In genomic region chr7:31788445-31788844, GRCh38 we compare ENCODE assay signal across 18 cellular contexts.
DNase-seq lines count a peak whose midpoint lies in the region; ATAC-seq and TF ChIP-seq lines count a peak whose summit lies in the region.
"Had no signal": no experiment of that assay in that cellular context is flagged by ENCODE, and none has a peak within 500 bp of the region (broad histone marks: within the 10 kb centered on the region; RNA-seq: fewer than 3 reads in every experiment).

No MANE protein-coding gene starts in this region.

- no peak for TF ChIP-seq CTCF in mammary epithelial cell (conservative IDR thresholded peaks at IDR 0.05 in 1 of 2, IDR thresholded peaks at IDR 0.05 in 1 of 2; ENCODE audit: extremely low read depth in 1 of 2, insufficient read depth in 1 of 2, low read depth in 1 of 2, low read length in 2 of 2)
- no peak for TF ChIP-seq CTCF in MCF 10A (IDR thresholded peaks at IDR 0.05; ENCODE audit: unreplicated experiment)
- TF ChIP-seq CTCF in endodermal cell (conservative IDR thresholded peaks at IDR 0.05) = no peak

- POLR2A ChIA-PET in MCF 10A (lab: Yijun Ruan, JAX) = no interaction called here

- H3K4me1 ChIP-seq in mammary epithelial cell (ENCODE audit: insufficient read depth, low read length) = no peaks in the 10 kb centered on the region
- H3K4me1 ChIP-seq in endodermal cell (ENCODE audit: control insufficient read depth, insufficient read depth, low read length) = peaks cover 2% of the 10 kb centered on the region

- intact Hi-C loops in mammary epithelial cell (cut with micrococcal nuclease) = no loop called here
- intact Hi-C loops in MCF 10A (cut with micrococcal nuclease) = no loop called here
- intact Hi-C loops in head of caudate nucleus (cut with DNase I) = loop anchor here (10.0 kb wide), 2 partner anchors 96 to 276 kb away; no protein-coding TSS in a partner anchor

- peak; percentile 3 for DNase-seq in mammary epithelial cell
- no peak for DNase-seq in MCF 10A (ENCODE audit: unreplicated experiment)
- DNase-seq in endodermal cell = no peak
- DNase-seq in natural killer cell treated with Interleukin-12 subunit alpha and Interleukin-12 subunit beta and Interleukin-15 and Interleukin-18, amount 100 ng/mL, for 72 hours (ENCODE audit: low spot score) = no peak
- DNase-seq in head of caudate nucleus = no peak
- no peak for DNase-seq in NOMO-1 (lab: John Stamatoyannopoulos, UW; ENCODE audit: unreplicated experiment in 2 of 2)
- DNase-seq: activated CD4-positive, alpha-beta T cell treated with anti-CD3 and anti-CD28 coated beads for 48 hours; activated T-cell treated with anti-CD3 and anti-CD28 coated beads, Interleukin-2, amount 50 U/mL, for 48 hours; CD4-positive, CD25-positive, alpha-beta regulatory T cell; cortex of kidney; NCI-H2029; NCI-H82; stimulated activated naive CD4-positive, alpha-beta T cell treated with Interleukin-2 at 50 U/mL for 16 hours had no signal

- no peak overlapping the region for H2AFZ ChIP-seq in mammary epithelial cell (ENCODE audit: low read depth, low read length)

- H3K27me3 ChIP-seq in mammary epithelial cell (ENCODE audit: insufficient read depth, low read length) = no peaks in the 10 kb centered on the region
- H3K27me3 ChIP-seq in endodermal cell (ENCODE audit: control insufficient read depth, insufficient read depth, low read length, poor library complexity, severe bottlenecking) = peaks cover 16% of the 10 kb centered on the region

- no peaks in the 10 kb centered on the region for H3K36me3 ChIP-seq in mammary epithelial cell (ENCODE audit: insufficient read depth, low read length)
- H3K36me3 ChIP-seq in endodermal cell (ENCODE audit: control insufficient read depth, insufficient read depth, low read length) = no peaks in the 10 kb centered on the region

- no peak overlapping the region for H3K4me2 ChIP-seq in mammary epithelial cell (ENCODE audit: insufficient read depth, low read depth, low read length)

- ATAC-seq in HG03432 (IDR thresholded peaks at IDR 0.05; ENCODE audit: unreplicated experiment) (peak; percentile 90), HG03135 (IDR thresholded peaks at IDR 0.05; ENCODE audit: unreplicated experiment) (no peak)
- no peak for ATAC-seq in natural killer cell treated with Interleukin-12 subunit alpha and Interleukin-12 subunit beta and Interleukin-15 and Interleukin-18, amount 100 ng/mL, for 72 hours
- ATAC-seq: Right ventricle myocardium inferior had no signal

- no peaks in the 10 kb centered on the region for H3K9me3 ChIP-seq in mammary epithelial cell (replicated peaks; ENCODE audit: insufficient read depth, low read length)
- H3K9me3 ChIP-seq in endodermal cell (ENCODE audit: control insufficient read depth, low read length) = no peaks in the 10 kb centered on the region

- H4K20me1 ChIP-seq in mammary epithelial cell (ENCODE audit: insufficient read depth, low read length) = no peaks in the 10 kb centered on the region

- 10% methylated on average over 1 of the region's 1 CpG for WGBS in mammary epithelial cell (ENCODE audit: low coverage, missing lambda C conversion rate)
- WGBS in endodermal cell (ENCODE audit: insufficient coverage in 1 of 2, insufficient read length in 1 of 2), 2 experiments = 84 to 92% methylated on average over 1 of the region's 1 CpG

- no peaks in the 10 kb centered on the region for H3K4me1 Mint-ChIP-seq in MCF 10A (ENCODE audit: insufficient read depth, unreplicated experiment)
- H3K4me1 Mint-ChIP-seq in endodermal cell = peaks cover 10% of the 10 kb centered on the region
- H3K4me1 Mint-ChIP-seq in natural killer cell treated with Interleukin-12 subunit alpha and Interleukin-12 subunit beta and Interleukin-15 and Interleukin-18, amount 100 ng/mL, for 72 hours (ENCODE audit: low read depth in 2 of 2) = no peaks in the 10 kb centered on the region
- H3K4me1 Mint-ChIP-seq: CD4-positive, CD25-positive, alpha-beta regulatory T cell had no signal

- H3K4me3 Mint-ChIP-seq in MCF 10A (ENCODE audit: unreplicated experiment) (no peak overlapping the region), endodermal cell (no peak overlapping the region)
- no peak overlapping the region for H3K4me3 Mint-ChIP-seq in natural killer cell treated with Interleukin-12 subunit alpha and Interleukin-12 subunit beta and Interleukin-15 and Interleukin-18, amount 100 ng/mL, for 72 hours
- H3K4me3 Mint-ChIP-seq: CD4-positive, CD25-positive, alpha-beta regulatory T cell had no signal

- H3K9ac ChIP-seq in mammary epithelial cell (ENCODE audit: insufficient read depth, low read length) = no peak overlapping the region
- H3K9ac ChIP-seq in endodermal cell (ENCODE audit: extremely low read depth, low read length, poor library complexity, severe bottlenecking) = no peak overlapping the region

- in situ Hi-C loops in mammary epithelial cell (cut with MboI; ENCODE audit: low sequenced_read_pairs in 2 of 2) = no loop called here

- no TSS peak for BruUV-seq in mammary epithelial cell (replicated peaks; lab: Mats Ljungman, UMichigan)
- BruUV-seq in MCF 10A (replicated peaks; lab: Mats Ljungman, UMichigan) = no TSS peak

- no peak overlapping the region for H3K4me3 ChIP-seq in mammary epithelial cell (replicated peaks in 1 of 3; ENCODE audit: insufficient read depth in 1 of 3, low read depth in 2 of 3, low read length in 3 of 3)
- H3K4me3 ChIP-seq in endodermal cell (ENCODE audit: low read length) = no peak overlapping the region

- no peaks in the 10 kb centered on the region for H3K79me2 ChIP-seq in mammary epithelial cell (ENCODE audit: insufficient read depth, low read length)

- no peak overlapping the region for H3K27ac Mint-ChIP-seq in MCF 10A (ENCODE audit: low read depth, unreplicated experiment)
- H3K27ac Mint-ChIP-seq in endodermal cell = no peak overlapping the region
- no peak overlapping the region for H3K27ac Mint-ChIP-seq in natural killer cell treated with Interleukin-12 subunit alpha and Interleukin-12 subunit beta and Interleukin-15 and Interleukin-18, amount 100 ng/mL, for 72 hours
- H3K27ac Mint-ChIP-seq: CD4-positive, CD25-positive, alpha-beta regulatory T cell had no signal

- no peaks in the 10 kb centered on the region for H3K36me3 Mint-ChIP-seq in MCF 10A (ENCODE audit: insufficient read depth, unreplicated experiment)
- no peaks in the 10 kb centered on the region for H3K36me3 Mint-ChIP-seq in endodermal cell (ENCODE audit: low read depth)
- H3K36me3 Mint-ChIP-seq in natural killer cell treated with Interleukin-12 subunit alpha and Interleukin-12 subunit beta and Interleukin-15 and Interleukin-18, amount 100 ng/mL, for 72 hours = no peaks in the 10 kb centered on the region
- H3K36me3 Mint-ChIP-seq: CD4-positive, CD25-positive, alpha-beta regulatory T cell had no signal

- H3K27me3 Mint-ChIP-seq in MCF 10A (ENCODE audit: insufficient read depth, unreplicated experiment) (no peaks in the 10 kb centered on the region), endodermal cell (ENCODE audit: insufficient read depth) (peaks cover 86% of the 10 kb centered on the region)
- H3K27me3 Mint-ChIP-seq in natural killer cell treated with Interleukin-12 subunit alpha and Interleukin-12 subunit beta and Interleukin-15 and Interleukin-18, amount 100 ng/mL, for 72 hours = no peaks in the 10 kb centered on the region
- H3K27me3 Mint-ChIP-seq: CD4-positive, CD25-positive, alpha-beta regulatory T cell had no signal

- CTCF ChIA-PET in mammary epithelial cell (lab: Charles Lee; ENCODE audit: low non-redundant PET) = no interaction called here
- CTCF ChIA-PET in MCF 10A (lab: Yijun Ruan, JAX) = interaction anchor here (0.6 to 1.1 kb wide), 3 partner anchors 44 to 417 kb away, joined by 3 to 5 read pairs (median 4); no protein-coding TSS in a partner anchor

- dilution Hi-C loops in mammary epithelial cell (cut with HindIII; ENCODE audit: low sequenced_read_pairs) = no loop called here

- H3K27ac ChIP-seq in mammary epithelial cell (ENCODE audit: insufficient read depth, low read depth, low read length) = no peak overlapping the region
- peak overlapping the region; percentile 16 for H3K27ac ChIP-seq in endodermal cell (ENCODE audit: low read depth, low read length)
- H3K27ac ChIP-seq: 22Rv1, HL-60 had no signal

- H3K9me3 Mint-ChIP-seq in MCF 10A (ENCODE audit: unreplicated experiment) (no peaks in the 10 kb centered on the region), endodermal cell (no peaks in the 10 kb centered on the region)
- peaks cover 3% of the 10 kb centered on the region for H3K9me3 Mint-ChIP-seq in natural killer cell treated with Interleukin-12 subunit alpha and Interleukin-12 subunit beta and Interleukin-15 and Interleukin-18, amount 100 ng/mL, for 72 hours
